8 cellular contexts compared by ENCODE assay signal in the genomic region with DNA sequence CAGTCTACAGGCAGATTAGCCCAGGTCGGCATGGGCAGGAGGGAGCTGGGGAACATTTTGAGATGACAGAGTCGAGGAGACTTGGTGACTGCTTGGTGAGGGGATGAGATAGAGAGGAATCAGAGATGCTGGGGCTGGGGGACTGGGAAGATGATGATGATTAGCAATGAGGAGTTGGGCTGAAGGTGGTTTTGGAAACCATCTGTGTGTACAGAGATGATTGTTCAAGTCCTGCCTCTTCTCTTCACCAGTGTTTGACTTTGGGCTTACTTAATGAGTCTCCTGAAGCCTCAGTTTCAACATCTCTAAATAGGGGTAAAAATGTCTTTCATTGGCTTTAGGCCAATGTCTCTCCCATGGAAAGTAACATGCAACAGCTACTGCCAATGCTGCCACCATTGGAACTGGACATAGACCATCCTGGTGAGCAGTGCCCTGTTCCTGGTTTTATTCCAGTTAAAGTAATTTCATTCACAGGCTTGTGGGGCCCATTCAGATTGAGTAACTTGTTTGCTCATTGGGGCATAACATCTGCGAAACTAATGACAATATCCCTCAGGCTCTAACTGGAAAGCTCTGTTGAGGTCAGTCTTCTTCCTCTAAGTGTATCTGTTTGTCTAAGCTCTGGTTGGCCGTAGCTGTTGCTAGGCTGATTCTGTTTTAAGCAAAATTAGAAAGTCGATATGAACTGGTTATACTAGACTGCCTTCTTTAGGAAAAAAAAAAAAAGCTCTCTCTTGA.
DNase-seq lines count a peak whose midpoint lies in the region; ATAC-seq and TF ChIP-seq lines count a peak whose summit lies in the region.

No MANE protein-coding gene starts in this region.

- POLR2A ChIA-PET in activated CD4-positive, alpha-beta memory T cell treated with anti-CD3 and anti-CD28 coated beads for 36 hours (lab: Charles Lee), result interaction anchor here (0.5 kb wide), 1 partner anchor 23 kb away, joined by 4 read pairs; no protein-coding TSS in a partner anchor

- peaks cover 17% of the 10 kb centered on the region for H3F3A ChIP-seq in smooth muscle cell (ENCODE audit: low read depth)

- H4K8ac ChIP-seq in mesendoderm (ENCODE audit: low read depth, low read length), result no peak overlapping the region

- H3K27me3 ChIP-seq in smooth muscle cell (ENCODE audit: low read depth) (no peaks in the 10 kb centered on the region), mesendoderm (ENCODE audit: insufficient read depth, low read length, poor library complexity) (no peaks in the 10 kb centered on the region)

- H3K4me1 Mint-ChIP-seq in activated CD4-positive, alpha-beta memory T cell treated with anti-CD3 and anti-CD28 coated beads for 36 hours (ENCODE audit: low read depth), result peaks cover 34% of the 10 kb centered on the region

- 48% methylated on average over 5 of the region's 5 CpGs for WGBS in smooth muscle cell (ENCODE audit: low lambda C conversion rate)
- no CpG with 5 or more reads among the region's 5 CpGs for WGBS in mesendoderm (ENCODE audit: extremely low coverage, insufficient coverage, low lambda C conversion rate)

- no peak overlapping the region for H2BK5ac ChIP-seq in mesendoderm (ENCODE audit: low read length)

- no peak overlapping the region for H3K23ac ChIP-seq in mesendoderm (ENCODE audit: low read length)

- H2AK5ac ChIP-seq in mesendoderm (ENCODE audit: low read length), result no peak overlapping the region

- intact Hi-C loops in activated CD4-positive, alpha-beta memory T cell treated with anti-CD3 and anti-CD28 coated beads for 36 hours (cut with micrococcal nuclease), result loop anchor here (10.0 kb wide), 2 partner anchors 128 to 358 kb away; no protein-coding TSS in a partner anchor

- H3K56ac ChIP-seq in mesendoderm (ENCODE audit: low read length), result no peak overlapping the region

- no peak overlapping the region for H3K4me3 Mint-ChIP-seq in activated CD4-positive, alpha-beta memory T cell treated with anti-CD3 and anti-CD28 coated beads for 36 hours

- no peaks in the 10 kb centered on the region for H3K9me3 Mint-ChIP-seq in activated CD4-positive, alpha-beta memory T cell treated with anti-CD3 and anti-CD28 coated beads for 36 hours

- no peak for ATAC-seq in HG03354 (IDR thresholded peaks at IDR 0.05; ENCODE audit: poor library complexity, severe bottlenecking, unreplicated experiment)

- no peak for TF ChIP-seq CTCF in smooth muscle cell (IDR thresholded peaks at IDR 0.05; ENCODE audit: borderline replicate concordance, insufficient read depth, poor library complexity, severe bottlenecking)

- no peaks in the 10 kb centered on the region for H3K36me3 Mint-ChIP-seq in activated CD4-positive, alpha-beta memory T cell treated with anti-CD3 and anti-CD28 coated beads for 36 hours

- H3K9me3 ChIP-seq in smooth muscle cell (replicated peaks; ENCODE audit: low read depth), result no peaks in the 10 kb centered on the region

- H3K79me2 ChIP-seq in smooth muscle cell (ENCODE audit: low read depth), result no peaks in the 10 kb centered on the region
- H3K79me2 ChIP-seq in mesendoderm (ENCODE audit: control insufficient read depth, insufficient read depth, low read length), result no peaks in the 10 kb centered on the region

- peak; percentile 87 for DNase-seq in HCEC 1CT
- peak; percentile 67 for DNase-seq in SHP77 treated with DMSO at 0.1 percent for 48 hours (lab: John Stamatoyannopoulos, UW)
- DNase-seq in glomerular visceral epithelial cell (ENCODE audit: extremely low spot score), result peak; percentile 89
- no peak for DNase-seq in smooth muscle cell (lab: John Stamatoyannopoulos, UW; ENCODE audit: unreplicated experiment)
- no peak for DNase-seq in stimulated activated CD4-positive, alpha-beta T cell treated with anti-CD3 and anti-CD28 coated beads, Interleukin-1b, Interleukin-23, amount 100 ng/mL, for 48 hours
- DNase-seq in mesendoderm, result no peak
- DNase-seq in activated CD4-positive, alpha-beta memory T cell treated with anti-CD3 and anti-CD28 coated beads for 36 hours, result no peak

- CTCF ChIA-PET in activated CD4-positive, alpha-beta memory T cell treated with anti-CD3 and anti-CD28 coated beads for 36 hours (lab: Charles Lee), result interaction anchor here (0.9 to 1.2 kb wide), 4 partner anchors 26 to 405 kb away, joined by 3 to 4 read pairs (median 4); no protein-coding TSS in a partner anchor

- H3K27me3 Mint-ChIP-seq in activated CD4-positive, alpha-beta memory T cell treated with anti-CD3 and anti-CD28 coated beads for 36 hours, result no peaks in the 10 kb centered on the region

- no peaks in the 10 kb centered on the region for H3K79me1 ChIP-seq in mesendoderm (ENCODE audit: low read length)

- H3K4me1 ChIP-seq in smooth muscle cell (ENCODE audit: low read depth) (peaks cover 15% of the 10 kb centered on the region), mesendoderm (ENCODE audit: control insufficient read depth, low read depth, low read length) (no peaks in the 10 kb centered on the region)

- no peak overlapping the region for H3K27ac Mint-ChIP-seq in activated CD4-positive, alpha-beta memory T cell treated with anti-CD3 and anti-CD28 coated beads for 36 hours

- no peaks in the 10 kb centered on the region for H3K36me3 ChIP-seq in smooth muscle cell (ENCODE audit: low read depth)
- no peaks in the 10 kb centered on the region for H3K36me3 ChIP-seq in mesendoderm (ENCODE audit: control insufficient read depth, insufficient read depth, low read length)

- H2BK120ac ChIP-seq in mesendoderm (ENCODE audit: low read depth, low read length), result no peak overlapping the region

- H3K4me3 ChIP-seq in smooth muscle cell (no peak overlapping the region), mesendoderm (ENCODE audit: low read length) (no peak overlapping the region)

- H3K4ac ChIP-seq in mesendoderm (ENCODE audit: low read depth, low read length), result no peak overlapping the region

- no peak overlapping the region for H2BK15ac ChIP-seq in mesendoderm (replicated peaks; ENCODE audit: low read depth)

- H3K18ac ChIP-seq in mesendoderm (ENCODE audit: low read length), result no peak overlapping the region

- H4K20me1 ChIP-seq in smooth muscle cell (ENCODE audit: low read depth), result no peaks in the 10 kb centered on the region

- no peak overlapping the region for H2AFZ ChIP-seq in smooth muscle cell (ENCODE audit: low read depth)

- H3K9ac ChIP-seq in smooth muscle cell (ENCODE audit: low read depth), result peak overlapping the region; percentile 63
- no peak overlapping the region for H3K9ac ChIP-seq in mesendoderm (ENCODE audit: low read length)

- H3K4me2 ChIP-seq in smooth muscle cell (peak overlapping the region; percentile 81), mesendoderm (ENCODE audit: low read length) (no peak overlapping the region)

- H4K5ac ChIP-seq in mesendoderm (ENCODE audit: low read length), result no peak overlapping the region

- H3K27ac ChIP-seq in smooth muscle cell (ENCODE audit: low read depth), result peak overlapping the region; percentile 95
- H3K27ac ChIP-seq in mesendoderm (ENCODE audit: low read depth, low read length), result no peak overlapping the region

Comparison
In these comparisons a context has a peak if more than half of its experiments do, and no peak if none do; other contexts are left out.
1. DNase-seq: peak in HCEC 1CT (single experiment), SHP77 treated with DMSO at 0.1 percent for 48 hours (single experiment) and glomerular visceral epithelial cell (single experiment); none in smooth muscle cell (single experiment), stimulated activated CD4-positive, alpha-beta T cell treated with anti-CD3 and anti-CD28 coated beads, Interleukin-1b, Interleukin-23, amount 100 ng/mL, for 48 hours (single experiment), mesendoderm (single experiment) and activated CD4-positive, alpha-beta memory T cell treated with anti-CD3 and anti-CD28 coated beads for 36 hours (single experiment).